Comparison of ENCODE assay signal across 26 cellular contexts in the genomic region with DNA sequence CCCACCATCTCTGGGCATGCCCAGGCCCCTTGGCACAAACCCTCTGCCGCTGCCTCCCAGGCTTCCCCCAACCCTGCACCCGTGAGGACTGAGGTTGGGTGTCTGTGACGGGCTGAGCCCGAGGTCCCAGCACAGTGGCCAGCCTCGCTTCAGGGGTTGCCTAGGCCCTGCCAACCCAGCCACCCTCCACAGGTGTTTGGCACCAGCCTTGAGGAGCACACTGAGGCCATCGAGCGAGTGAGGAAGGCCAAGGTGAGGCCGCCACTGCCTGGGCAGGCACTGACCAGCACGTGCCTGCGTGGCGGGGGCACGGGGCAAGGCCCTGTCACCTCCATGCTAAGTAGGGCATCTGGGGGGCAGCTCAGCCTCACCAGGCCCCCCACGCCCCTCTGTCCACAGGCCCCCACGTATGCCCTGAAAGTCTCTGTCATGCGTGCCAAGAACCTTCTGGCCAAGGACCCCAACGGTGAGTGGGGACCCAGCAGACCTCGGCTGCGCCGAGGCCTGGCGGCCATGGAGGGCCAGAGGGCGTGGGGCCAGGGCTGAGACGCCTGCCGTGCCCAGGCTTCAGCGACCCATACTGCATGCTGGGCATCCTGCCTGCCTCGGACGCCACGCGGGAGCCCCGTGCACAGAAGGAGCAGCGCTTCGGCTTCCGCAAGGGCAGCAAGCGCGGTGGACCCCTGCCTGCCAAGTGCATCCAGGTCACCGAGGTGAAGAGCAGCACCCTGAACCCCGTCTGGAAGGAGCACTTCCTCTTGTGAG.
"Had no signal": no experiment of that assay in that cellular context is flagged by ENCODE, and none has a peak within 500 bp of the region (broad histone marks: within the 10 kb centered on the region; RNA-seq: fewer than 3 reads in every experiment).

No MANE protein-coding gene starts in this region.

- H3K36me3 Mint-ChIP-seq: activated CD8-positive, alpha-beta memory T cell treated with anti-CD3 and anti-CD28 coated beads, Interleukin-2, amount 10 ng/mL, durations not matched to agents 7 days and 5 days; activated naive CD4-positive, alpha-beta T cell treated with anti-CD3 and anti-CD28 coated beads, Interleukin-2, amount 50 U/mL, for 24 hours; T-cell had no signal

- H3K27me3 Mint-ChIP-seq: activated naive CD4-positive, alpha-beta T cell treated with anti-CD3 and anti-CD28 coated beads, Interleukin-2, amount 50 U/mL, for 24 hours had no signal

- H3K9me3 ChIP-seq: ascending aorta, body of pancreas had no signal

- ATAC-seq: activated CD8-positive, alpha-beta memory T cell treated with anti-CD3 and anti-CD28 coated beads, Interleukin-2, amount 10 ng/mL, durations not matched to agents 7 days and 5 days; body of pancreas; Right ventricle myocardium inferior; T-cell had no signal

- H3K27ac ChIP-seq: ascending aorta, body of pancreas, SK-N-MC, VCaP had no signal

- H3K4me3 ChIP-seq: ascending aorta, body of pancreas, SK-N-MC had no signal

- H3K27ac Mint-ChIP-seq: activated CD8-positive, alpha-beta memory T cell treated with anti-CD3 and anti-CD28 coated beads, Interleukin-2, amount 10 ng/mL, durations not matched to agents 7 days and 5 days; activated naive CD4-positive, alpha-beta T cell treated with anti-CD3 and anti-CD28 coated beads, Interleukin-2, amount 50 U/mL, for 24 hours; activated T-cell treated with anti-CD3 and anti-CD28 coated beads, Interleukin-2, amount 50 U/mL, for 24 hours; activated T-helper 1 cell treated with anti-CD3 and anti-CD28 coated beads, Interleukin-12 subunit alpha, Interleukin-12 subunit beta, Interleukin-2, Interleukin-4 antibody, amounts not matched to agents 30 ng/mL and 10 ng/mL and 1 ng/mL, durations not matched to agents 14 hours and 24 hours and 36 hours; T-cell had no signal

- H3K9me3 Mint-ChIP-seq: activated naive CD4-positive, alpha-beta T cell treated with anti-CD3 and anti-CD28 coated beads, Interleukin-2, amount 50 U/mL, for 24 hours; activated T-cell treated with anti-CD3 and anti-CD28 coated beads, Interleukin-2, amount 50 U/mL, for 24 hours; activated T-helper 1 cell treated with anti-CD3 and anti-CD28 coated beads, Interleukin-12 subunit alpha, Interleukin-12 subunit beta, Interleukin-2, Interleukin-4 antibody, amounts not matched to agents 30 ng/mL and 10 ng/mL and 1 ng/mL, durations not matched to agents 14 hours and 24 hours and 36 hours; T-cell had no signal

- H3K36me3 ChIP-seq: ascending aorta had no signal

- H3K27me3 ChIP-seq: ascending aorta, body of pancreas had no signal

- H3K4me3 Mint-ChIP-seq: activated CD8-positive, alpha-beta memory T cell treated with anti-CD3 and anti-CD28 coated beads, Interleukin-2, amount 10 ng/mL, durations not matched to agents 7 days and 5 days; activated naive CD4-positive, alpha-beta T cell treated with anti-CD3 and anti-CD28 coated beads, Interleukin-2, amount 50 U/mL, for 24 hours; activated T-cell treated with anti-CD3 and anti-CD28 coated beads, Interleukin-2, amount 50 U/mL, for 24 hours; activated T-helper 1 cell treated with anti-CD3 and anti-CD28 coated beads, Interleukin-12 subunit alpha, Interleukin-12 subunit beta, Interleukin-2, Interleukin-4 antibody, amounts not matched to agents 30 ng/mL and 10 ng/mL and 1 ng/mL, durations not matched to agents 14 hours and 24 hours and 36 hours had no signal

- DNase-seq: activated CD4-positive, CD25-positive, alpha-beta regulatory T cell; activated CD8-positive, alpha-beta memory T cell treated with anti-CD3 and anti-CD28 coated beads, Interleukin-2, amount 10 ng/mL, durations not matched to agents 7 days and 5 days; activated effector memory CD4-positive, alpha-beta T cell treated with Interleukin-2 at 50 U/mL for 16 hours; activated naive CD4-positive, alpha-beta T cell; activated T-cell treated with anti-CD3 and anti-CD28 coated beads, Interleukin-2, amount 50 U/mL, for 24 hours; amniotic stem cell; body of pancreas; MM.1S; NCI-H1105; NCI-H1436; NCI-H1694 treated with DMSO at 0.1 percent for 48 hours; NCI-H2029 treated with DMSO at 0.1 percent for 48 hours; NCI-H345; NCI-H510A; NCI-H526 treated with DMSO at 0.1 percent for 48 hours; NCI-H82; RPMI8226; T-cell; T-helper 2 cell; T1000 had no signal
